Comparison of ENCODE assay signal across 3 cellular contexts in the genomic region with DNA sequence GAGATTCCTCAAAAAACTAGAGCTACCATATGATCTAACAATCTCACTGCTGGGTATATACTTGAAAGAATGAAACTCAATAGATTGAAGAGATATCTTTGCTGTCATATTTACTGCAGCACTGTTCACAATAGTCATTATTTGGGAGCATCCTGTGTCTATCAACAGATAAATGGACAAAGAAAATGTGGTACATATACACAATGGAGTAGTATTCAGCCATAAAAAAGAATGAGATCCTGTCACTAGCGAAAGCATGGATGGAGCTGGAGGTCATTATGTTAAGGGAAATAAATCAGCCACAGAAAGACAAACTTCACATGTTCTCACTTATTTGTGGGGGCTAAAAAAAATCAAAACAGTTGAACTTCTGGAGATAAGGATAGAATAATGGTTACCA.
"Had no signal": no experiment of that assay in that cellular context is flagged by ENCODE, and none has a peak within 500 bp of the region (broad histone marks: within the 10 kb centered on the region; RNA-seq: fewer than 3 reads in every experiment).

No MANE protein-coding gene starts in this region.

- H3K4me3 ChIP-seq: GM12878 had no signal

- DNase-seq: GDM1, GF-D8 had no signal

- ATAC-seq: GM12878 had no signal
